Comparison of ENCODE assay signal across 10 cellular contexts in genomic region chr19:54214217-54214616, GRCh38. TPM values are rescaled to one million over a fixed set of nuclear protein-coding genes. Genes with fewer than 3 reads are reported as not detected.
DNase-seq lines count a peak whose midpoint lies in the region; ATAC-seq, FAIRE-seq and TF ChIP-seq lines count a peak whose summit lies in the region.
"Not testable (repeated sequence)": the region's sequence is repeated elsewhere in the genome, so short reads cannot be mapped to it uniquely, and the experiment has no call there.
"Had no signal": no experiment of that assay in that cellular context is flagged by ENCODE, and none has a peak within 500 bp of the region (broad histone marks: within the 10 kb centered on the region; RNA-seq: fewer than 3 reads in every experiment).

No MANE protein-coding gene starts in this region.

- POLR2A ChIA-PET in Caco-2 (lab: Charles Lee): not testable (repeated sequence)
- POLR2A ChIA-PET in K562 (lab: Yijun Ruan, JAX): interaction anchor here (7.0 kb wide), 1 partner anchor 13 kb away, joined by 66 read pairs; the partner anchor contains the start of gene RPS9

- not testable (repeated sequence) for ATAC-seq in K562

- not testable (repeated sequence) for H3K9me3 Mint-ChIP-seq in Caco-2 (ENCODE audit: unreplicated experiment); neural crest cell; progenitor cell of endocrine pancreas (ENCODE audit: low read depth)
- H3K9me3 Mint-ChIP-seq in glutamatergic neuron (ENCODE audit: unreplicated experiment): peaks cover 16% of the 10 kb centered on the region

- not testable (repeated sequence) for H3K4me3 Mint-ChIP-seq in Caco-2 (ENCODE audit: unreplicated experiment); progenitor cell of endocrine pancreas (ENCODE audit: low read depth)
- H3K4me3 Mint-ChIP-seq in glutamatergic neuron (ENCODE audit: unreplicated experiment): peak overlapping the region; percentile 50
- H3K4me3 Mint-ChIP-seq in neural crest cell: peak overlapping the region; percentile 59

- not testable (repeated sequence) for H3K9me1 ChIP-seq in K562 (ENCODE audit: control insufficient read depth, insufficient read depth, low read length)

- H2AFZ ChIP-seq in K562 (ENCODE audit: low read depth, low read length): not testable (repeated sequence)

- H3K4me1 Mint-ChIP-seq in Caco-2 (ENCODE audit: low read depth, unreplicated experiment): peaks cover 20% of the 10 kb centered on the region
- peaks cover 33% of the 10 kb centered on the region for H3K4me1 Mint-ChIP-seq in glutamatergic neuron (ENCODE audit: low read depth, unreplicated experiment)
- peaks cover 36% of the 10 kb centered on the region for H3K4me1 Mint-ChIP-seq in neural crest cell
- H3K4me1 Mint-ChIP-seq in progenitor cell of endocrine pancreas (ENCODE audit: low read depth): peaks cover 24% of the 10 kb centered on the region

- H3K36me3 ChIP-seq in Caco-2 (ENCODE audit: control insufficient read depth, insufficient read depth, low read length): not testable (repeated sequence)
- peaks cover 18% of the 10 kb centered on the region; the same call in 2 of the 3 replicates for H3K36me3 ChIP-seq in K562 (ENCODE audit: control insufficient read depth, insufficient read depth, low read length)

- not testable (repeated sequence) for TF ChIP-seq CTCF in Caco-2 (IDR thresholded peaks at IDR 0.05; ENCODE audit: insufficient read depth in 1 of 2, low read depth in 1 of 2, low read length in 1 of 2, severe bottlenecking in 1 of 2, unreplicated experiment in 1 of 2); K562 (IDR thresholded peaks at IDR 0.05 in 2 of 3, conservative IDR thresholded peaks at IDR 0.05 in 1 of 3; ENCODE audit: insufficient read depth in 2 of 3, low read depth in 1 of 3, low read length in 3 of 3); glutamatergic neuron (IDR thresholded peaks at IDR 0.05; ENCODE audit: partially characterized antibody, unreplicated experiment); neural crest cell (conservative IDR thresholded peaks at IDR 0.05); progenitor cell of endocrine pancreas (IDR thresholded peaks at IDR 0.05; ENCODE audit: unreplicated experiment)

- H3K4me1 ChIP-seq in Caco-2: peaks cover 24% of the 10 kb centered on the region
- peaks cover 22 to 43% of the 10 kb centered on the region in 2 experiments for H3K4me1 ChIP-seq in K562 (replicated peaks in 1 of 2; ENCODE audit: control insufficient read depth in 2 of 2, insufficient read depth in 2 of 2, low read length in 2 of 2)

- in situ Hi-C loops in K562 (cut with MboI): not testable (repeated sequence)

- 6% methylated on average over 4 of the region's 5 CpGs for WGBS in K562 (ENCODE audit: insufficient coverage, low coverage, missing lambda C conversion rate)

- H3K27me3 Mint-ChIP-seq in Caco-2 (ENCODE audit: insufficient read depth, unreplicated experiment); progenitor cell of endocrine pancreas: not testable (repeated sequence)
- H3K27me3 Mint-ChIP-seq in glutamatergic neuron (ENCODE audit: unreplicated experiment) (peaks cover 11% of the 10 kb centered on the region), neural crest cell (ENCODE audit: low read depth) (peaks cover 15% of the 10 kb centered on the region)

- intact Hi-C loops in Caco-2 (cut with micrococcal nuclease; ENCODE audit: unreplicated experiment); K562 (cut with micrococcal nuclease): not testable (repeated sequence)

- H4K20me1 ChIP-seq in K562 (replicated peaks; ENCODE audit: control insufficient read depth, insufficient read depth, low read length): peaks cover 17% of the 10 kb centered on the region

- not testable (repeated sequence) for H3K9ac ChIP-seq in K562 (ENCODE audit: insufficient read depth in 1 of 2, low read depth in 2 of 2, low read length in 2 of 2)

- H3K4me3 ChIP-seq in Caco-2 (ENCODE audit: low read depth, low read length); K562: not testable (repeated sequence)

- not testable (repeated sequence) for H3K4me2 ChIP-seq in K562 (ENCODE audit: insufficient read depth, low read length)

- TF ChIP-seq EP300 in K562 (IDR thresholded peaks at IDR 0.05; ENCODE audit: low read length): not testable (repeated sequence)

- not testable (repeated sequence) for TF ChIP-seq POLR2A in K562 (conservative IDR thresholded peaks at IDR 0.05)

- H3K9me3 ChIP-seq in Caco-2; K562 (replicated peaks; ENCODE audit: control insufficient read depth, insufficient read depth, low read depth, low read length): not testable (repeated sequence)

- H3K79me2 ChIP-seq in K562 (ENCODE audit: control insufficient read depth, insufficient read depth, low read length): peaks cover 16% of the 10 kb centered on the region; the same call in 2 of the 3 replicates

- peaks cover 78% of the 10 kb centered on the region for H3K36me3 Mint-ChIP-seq in Caco-2 (ENCODE audit: insufficient read depth, unreplicated experiment)
- H3K36me3 Mint-ChIP-seq in glutamatergic neuron (ENCODE audit: unreplicated experiment): not testable (repeated sequence)
- peaks cover 21% of the 10 kb centered on the region for H3K36me3 Mint-ChIP-seq in neural crest cell (ENCODE audit: low read depth)
- peaks cover 12% of the 10 kb centered on the region for H3K36me3 Mint-ChIP-seq in progenitor cell of endocrine pancreas (ENCODE audit: insufficient read depth)

- H3K27ac ChIP-seq in K562 (ENCODE audit: extremely low read depth, low read depth, low read length): peak overlapping the region; percentile 58; the same call in 1 of the 3 replicates

- H3K27ac Mint-ChIP-seq in Caco-2 (ENCODE audit: unreplicated experiment); neural crest cell (ENCODE audit: unreplicated experiment): not testable (repeated sequence)
- peak overlapping the region; percentile 96 for H3K27ac Mint-ChIP-seq in glutamatergic neuron (ENCODE audit: unreplicated experiment)
- H3K27ac Mint-ChIP-seq in progenitor cell of endocrine pancreas: peak overlapping the region; percentile 42

- DNase-seq in Caco-2; K562 (ENCODE audit: extremely low read depth in 1 of 4, low spot score in 3 of 4); glutamatergic neuron; neural crest cell (ENCODE audit: low read depth, low spot score); progenitor cell of endocrine pancreas (ENCODE audit: low spot score, unreplicated experiment): not testable (repeated sequence)

- H3K27me3 ChIP-seq in Caco-2 (replicated peaks; ENCODE audit: control insufficient read depth, insufficient read depth, low read length); K562 (ENCODE audit: control insufficient read depth in 2 of 2, insufficient read depth in 2 of 2, low read length in 2 of 2): not testable (repeated sequence)

- FAIRE-seq in K562 (lab: Jason Lieb, UNC): peak; percentile 37

- BruUV-seq in Caco-2 (replicated peaks; lab: Mats Ljungman, UMichigan): TSS peak; percentile 11
- BruUV-seq in K562 (replicated peaks; lab: Mats Ljungman, UMichigan): not testable (repeated sequence)

- not testable (repeated sequence) for TF ChIP-seq RAD21 in K562 (CRISPR knock-in tag; conservative IDR thresholded peaks at IDR 0.05 in 1 of 2, IDR thresholded peaks at IDR 0.05 in 1 of 2)

- CTCF ChIA-PET in Caco-2 (lab: Charles Lee); K562 (lab: Yijun Ruan, JAX; ENCODE audit: low intra/inter-chr PET ratio): not testable (repeated sequence)

RNA-seq across cellular contexts. Expression of gene LILRB3, which starts 8.6 kb away (rescaled TPM):
- total RNA-seq in Caco-2 (2022) (not detected in 2 replicates), K562 (2014; rRNA removed) (not detected in 2 replicates), K562 (2014; rRNA removed; fragmentation: Illumina TruSeq; extraction: Trizol) (not detected in 2 replicates), K562 (2015; rRNA removed; fragmentation: Illumina TruSeq; extraction: Trizol) (not detected in 2 replicates), K562 (2021) (not detected in 2 replicates), glutamatergic neuron (ENCODE audit: unreplicated experiment) (not detected), neural crest cell (not detected in 2 replicates), progenitor cell of endocrine pancreas (0.50 TPM in 1 of 2 replicates, not detected in the other)
- total RNA-seq in K562 (2011; cell fraction: chromatin; rRNA removed; ENCODE audit: low replicate concordance): not detected in 2 replicates
- not detected in 2 replicates for total RNA-seq in K562 (2011; cell fraction: nucleolus; rRNA removed)
- not detected in 2 replicates for total RNA-seq in K562 (2011; cell fraction: nucleoplasm; rRNA removed)
- polyA plus RNA-seq in K562 (2011; rRNA removed) (not detected in 2 replicates), K562 (2014; fragmentation: Illumina TruSeq; extraction: Trizol) (not detected in 2 replicates), K562 (2014; fragmentation: Nextera tagmentation; extraction: Ambion mirVana) (under 1 TPM in 1 of 2 experiments, not detected in 1; 0.01 TPM), K562 (2014; rRNA removed) (0.09 TPM in 1 of 2 replicates, not detected in the other)
- polyA plus RNA-seq in K562 (2011; cell fraction: cytosol; rRNA removed): not detected in 2 replicates
- polyA plus RNA-seq in K562 (2011; cell fraction: nucleus; rRNA removed): 0.18 TPM in 1 of 2 replicates, not detected in the other
- 0.21 and 0.56 TPM in 2 replicates for polyA plus RNA-seq in K562 (2012)
- not detected in 2 replicates for polyA minus RNA-seq in K562 (2011; rRNA and poly(A)+ RNA removed)
- not detected in 2 replicates for polyA minus RNA-seq in K562 (2011; cell fraction: cytosol; rRNA and poly(A)+ RNA removed)
- not detected in 2 replicates for polyA minus RNA-seq in K562 (2011; cell fraction: nucleus; rRNA and poly(A)+ RNA removed)
- total RNA-seq: A673; CD8-positive, alpha-beta T cell; Daoy had no signal
- polyA plus RNA-seq: AG04450 had no signal

RNA-seq across cellular contexts. Expression of gene RPS9, which starts 13.6 kb away (rescaled TPM):
- total RNA-seq in Caco-2 (2022) (1,040 and 1,045 TPM in 2 replicates), K562 (2014; rRNA removed) (4,156 and 4,613 TPM in 2 replicates), K562 (2014; rRNA removed; fragmentation: Illumina TruSeq; extraction: Trizol) (714 and 1,122 TPM in 2 replicates), K562 (2015; rRNA removed; fragmentation: Illumina TruSeq; extraction: Trizol) (1,777 and 1,782 TPM in 2 replicates), K562 (2021) (1,573 and 1,625 TPM in 2 replicates), glutamatergic neuron (ENCODE audit: unreplicated experiment) (557 TPM), neural crest cell (1,439 and 1,464 TPM in 2 replicates), progenitor cell of endocrine pancreas (1,160 and 1,179 TPM in 2 replicates)
- 331 and 680 TPM in 2 replicates for total RNA-seq in K562 (2011; cell fraction: chromatin; rRNA removed; ENCODE audit: low replicate concordance)
- total RNA-seq in K562 (2011; cell fraction: nucleolus; rRNA removed): 909 and 1,212 TPM in 2 replicates
- 945 and 1,251 TPM in 2 replicates for total RNA-seq in K562 (2011; cell fraction: nucleoplasm; rRNA removed)
- polyA plus RNA-seq in K562 (2011; rRNA removed) (1,792 and 2,151 TPM in 2 replicates), K562 (2014; fragmentation: Illumina TruSeq; extraction: Trizol) (2,256 and 3,393 TPM in 2 replicates), K562 (2014; fragmentation: Nextera tagmentation; extraction: Ambion mirVana) (100 to 1,000 TPM; 456 to 490 TPM), K562 (2014; rRNA removed) (3,325 and 5,114 TPM in 2 replicates)
- polyA plus RNA-seq in K562 (2011; cell fraction: cytosol; rRNA removed): 3,305 and 3,579 TPM in 2 replicates
- 1,541 and 1,658 TPM in 2 replicates for polyA plus RNA-seq in K562 (2011; cell fraction: nucleus; rRNA removed)
- 3,049 and 5,076 TPM in 2 replicates for polyA plus RNA-seq in K562 (2012)
- 287 and 381 TPM in 2 replicates for polyA minus RNA-seq in K562 (2011; rRNA and poly(A)+ RNA removed)
- 464 and 517 TPM in 2 replicates for polyA minus RNA-seq in K562 (2011; cell fraction: cytosol; rRNA and poly(A)+ RNA removed)
- polyA minus RNA-seq in K562 (2011; cell fraction: nucleus; rRNA and poly(A)+ RNA removed): 240 and 304 TPM in 2 replicates

RNA-seq across cellular contexts. Expression of gene TSEN34, which starts 23.1 kb away (rescaled TPM):
- total RNA-seq in Caco-2 (2022): 42.6 TPM in 2 replicates
- 6.2 and 16.5 TPM in 2 replicates for total RNA-seq in K562 (2011; cell fraction: chromatin; rRNA removed; ENCODE audit: low replicate concordance)
- 24.2 and 25.2 TPM in 2 replicates for total RNA-seq in K562 (2011; cell fraction: nucleolus; rRNA removed)
- total RNA-seq in K562 (2011; cell fraction: nucleoplasm; rRNA removed): 10.4 and 11.7 TPM in 2 replicates
- total RNA-seq in K562 (2014; rRNA removed): 48.3 and 52.3 TPM in 2 replicates
- total RNA-seq in K562 (2014; rRNA removed; fragmentation: Illumina TruSeq; extraction: Trizol): 11.0 and 15.9 TPM in 2 replicates
- 32.8 and 34.3 TPM in 2 replicates for total RNA-seq in K562 (2015; rRNA removed; fragmentation: Illumina TruSeq; extraction: Trizol)
- total RNA-seq in K562 (2021): 43.7 and 45.7 TPM in 2 replicates
- 29.5 and 39.8 TPM in 2 replicates for polyA plus RNA-seq in K562 (2011; rRNA removed)
- polyA plus RNA-seq in K562 (2011; cell fraction: cytosol; rRNA removed): 70.3 and 121 TPM in 2 replicates
- 32.8 and 33.9 TPM in 2 replicates for polyA plus RNA-seq in K562 (2011; cell fraction: nucleus; rRNA removed)
- polyA plus RNA-seq in K562 (2012): 30.6 and 41.6 TPM in 2 replicates
- polyA plus RNA-seq in K562 (2014; fragmentation: Illumina TruSeq; extraction: Trizol): 15.6 and 34.6 TPM in 2 replicates
- 1 to 10 TPM; 3.1 to 3.9 TPM for polyA plus RNA-seq in K562 (2014; fragmentation: Nextera tagmentation; extraction: Ambion mirVana)
- polyA plus RNA-seq in K562 (2014; rRNA removed): 57.6 and 59.9 TPM in 2 replicates
- 8.6 and 12.1 TPM in 2 replicates for polyA minus RNA-seq in K562 (2011; rRNA and poly(A)+ RNA removed)
- polyA minus RNA-seq in K562 (2011; cell fraction: cytosol; rRNA and poly(A)+ RNA removed): 18.6 and 27.7 TPM in 2 replicates
- 6.5 and 8.9 TPM in 2 replicates for polyA minus RNA-seq in K562 (2011; cell fraction: nucleus; rRNA and poly(A)+ RNA removed)
- 44.8 TPM for total RNA-seq in glutamatergic neuron (ENCODE audit: unreplicated experiment)
- total RNA-seq in neural crest cell: 66.2 and 67.9 TPM in 2 replicates
- 38.6 and 39.7 TPM in 2 replicates for total RNA-seq in progenitor cell of endocrine pancreas

RNA-seq across cellular contexts. Expression of gene MBOAT7, which starts 24.8 kb away (rescaled TPM):
- total RNA-seq in Caco-2 (2022): 137 and 149 TPM in 2 replicates
- 69.6 and 252 TPM in 2 replicates for total RNA-seq in K562 (2011; cell fraction: chromatin; rRNA removed; ENCODE audit: low replicate concordance)
- total RNA-seq in K562 (2011; cell fraction: nucleolus; rRNA removed): 206 and 229 TPM in 2 replicates
- total RNA-seq in K562 (2011; cell fraction: nucleoplasm; rRNA removed): 169 and 219 TPM in 2 replicates
- 87.0 and 104 TPM in 2 replicates for total RNA-seq in K562 (2014; rRNA removed)
- total RNA-seq in K562 (2014; rRNA removed; fragmentation: Illumina TruSeq; extraction: Trizol): 15.4 and 18.2 TPM in 2 replicates
- 56.1 and 60.7 TPM in 2 replicates for total RNA-seq in K562 (2015; rRNA removed; fragmentation: Illumina TruSeq; extraction: Trizol)
- 153 and 160 TPM in 2 replicates for total RNA-seq in K562 (2021)
- polyA plus RNA-seq in K562 (2011; rRNA removed): 30.3 and 85.5 TPM in 2 replicates
- polyA plus RNA-seq in K562 (2011; cell fraction: cytosol; rRNA removed): 53.9 and 134 TPM in 2 replicates
- polyA plus RNA-seq in K562 (2011; cell fraction: nucleus; rRNA removed): 78.0 and 150 TPM in 2 replicates
- 134 and 209 TPM in 2 replicates for polyA plus RNA-seq in K562 (2012)
- 79.6 and 108 TPM in 2 replicates for polyA plus RNA-seq in K562 (2014; fragmentation: Illumina TruSeq; extraction: Trizol)
- 1 to 10 TPM; 1.4 to 2.6 TPM for polyA plus RNA-seq in K562 (2014; fragmentation: Nextera tagmentation; extraction: Ambion mirVana)
- polyA plus RNA-seq in K562 (2014; rRNA removed): 79.2 and 92.4 TPM in 2 replicates
- polyA minus RNA-seq in K562 (2011; rRNA and poly(A)+ RNA removed): 16.9 and 19.4 TPM in 2 replicates
- 91.7 and 110 TPM in 2 replicates for polyA minus RNA-seq in K562 (2011; cell fraction: cytosol; rRNA and poly(A)+ RNA removed)
- 39.8 and 40.0 TPM in 2 replicates for polyA minus RNA-seq in K562 (2011; cell fraction: nucleus; rRNA and poly(A)+ RNA removed)
- 62.0 TPM for total RNA-seq in glutamatergic neuron (ENCODE audit: unreplicated experiment)
- 74.2 and 76.5 TPM in 2 replicates for total RNA-seq in neural crest cell
- total RNA-seq in progenitor cell of endocrine pancreas: 91.5 and 99.1 TPM in 2 replicates

RNA-seq across cellular contexts. Expression of gene LILRA6, which starts 28.4 kb away (rescaled TPM):
- not detected in 2 replicates for total RNA-seq in Caco-2 (2022)
- total RNA-seq in K562 (2011; cell fraction: chromatin; rRNA removed; ENCODE audit: low replicate concordance): not detected in 2 replicates
- not detected in 2 replicates for total RNA-seq in K562 (2011; cell fraction: nucleolus; rRNA removed)
- total RNA-seq in K562 (2011; cell fraction: nucleoplasm; rRNA removed): not detected in 2 replicates
- total RNA-seq in K562 (2014; rRNA removed): not detected in 2 replicates
- not detected in 2 replicates for total RNA-seq in K562 (2014; rRNA removed; fragmentation: Illumina TruSeq; extraction: Trizol)
- not detected in 2 replicates for total RNA-seq in K562 (2015; rRNA removed; fragmentation: Illumina TruSeq; extraction: Trizol)
- not detected in 2 replicates for total RNA-seq in K562 (2021)
- not detected in 2 replicates for polyA plus RNA-seq in K562 (2011; rRNA removed)
- not detected in 2 replicates for polyA plus RNA-seq in K562 (2011; cell fraction: cytosol; rRNA removed)
- polyA plus RNA-seq in K562 (2011; cell fraction: nucleus; rRNA removed): 0.07 and 0.11 TPM in 2 replicates
- 0.12 and 0.21 TPM in 2 replicates for polyA plus RNA-seq in K562 (2012)
- polyA plus RNA-seq in K562 (2014; fragmentation: Illumina TruSeq; extraction: Trizol): not detected in 2 replicates
- polyA plus RNA-seq in K562 (2014; fragmentation: Nextera tagmentation; extraction: Ambion mirVana): under 1 TPM in 1 of 2 experiments, not detected in 1; 0.03 TPM
- polyA plus RNA-seq in K562 (2014; rRNA removed): not detected in 2 replicates
- not detected in 2 replicates for polyA minus RNA-seq in K562 (2011; rRNA and poly(A)+ RNA removed)
- not detected in 2 replicates for polyA minus RNA-seq in K562 (2011; cell fraction: cytosol; rRNA and poly(A)+ RNA removed)
- not detected in 2 replicates for polyA minus RNA-seq in K562 (2011; cell fraction: nucleus; rRNA and poly(A)+ RNA removed)
- not detected for total RNA-seq in glutamatergic neuron (ENCODE audit: unreplicated experiment)
- total RNA-seq in neural crest cell: not detected in 2 replicates
- total RNA-seq in progenitor cell of endocrine pancreas: not detected in 2 replicates
- total RNA-seq: A673; CD8-positive, alpha-beta T cell; Daoy; G401 had no signal
- polyA plus RNA-seq: AG04450 had no signal
